ENCODE assay signal across 26 cellular contexts in the genomic region with DNA sequence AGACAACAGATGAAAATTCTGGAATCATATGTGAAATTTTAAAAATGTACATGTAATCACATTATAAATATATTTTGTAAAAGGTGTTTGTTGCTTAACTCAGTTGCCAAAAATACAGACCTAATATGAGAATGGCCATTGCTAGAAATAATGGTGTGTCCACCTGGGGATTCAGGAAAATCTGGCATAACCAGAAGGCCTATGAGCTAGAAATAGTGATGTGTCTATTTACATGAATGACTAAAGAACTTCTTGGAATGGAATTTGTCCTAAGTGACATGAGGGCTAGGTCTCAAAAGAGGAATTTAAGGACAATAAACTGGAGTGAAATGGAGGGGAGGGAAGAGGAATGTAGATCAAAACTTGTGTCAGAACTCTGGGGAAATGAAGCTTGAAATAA.
"Had no signal": no experiment of that assay in that cellular context is flagged by ENCODE, and none has a peak within 500 bp of the region (broad histone marks: within the 10 kb centered on the region; RNA-seq: fewer than 3 reads in every experiment).

No MANE protein-coding gene starts in this region.

- H3K9me3 ChIP-seq: esophagus squamous epithelium had no signal

- ATAC-seq: activated naive CD4-positive, alpha-beta T cell treated with anti-CD3 and anti-CD28 coated beads, Interleukin-2, amount 50 U/mL, for 72 hours; activated T-cell treated with anti-CD3 and anti-CD28 coated beads, Interleukin-2, amount 50 U/mL, for 72 hours; effector memory CD8-positive, alpha-beta T cell; T-helper 17 cell had no signal

- H3K27me3 ChIP-seq: brain microvascular endothelial cell, esophagus squamous epithelium had no signal

- H3K4me1 ChIP-seq: esophagus squamous epithelium had no signal

- H3K4me3 ChIP-seq: coronary artery, esophagus squamous epithelium had no signal

- H3K36me3 ChIP-seq: brain microvascular endothelial cell, esophagus squamous epithelium had no signal

- H3K27ac ChIP-seq: brain microvascular endothelial cell, coronary artery, epithelial cell of prostate, esophagus squamous epithelium had no signal

- DNase-seq: activated CD4-positive, alpha-beta memory T cell treated with anti-CD3 and anti-CD28 coated beads, Interleukin-2, amount 10 ng/mL, durations not matched to agents 7 days and 5 days; activated CD4-positive, alpha-beta T cell treated with anti-CD3 and anti-CD28 coated beads for 1 hour; activated CD4-positive, alpha-beta T cell treated with anti-CD3 and anti-CD28 coated beads for 4 hours; activated CD4-positive, alpha-beta T cell treated with anti-CD3 and anti-CD28 coated beads, Interleukin-2, amount 10 ng/mL, durations not matched to agents 7 days and 5 days; activated CD4-positive, alpha-beta T cell treated with anti-CD3 and anti-CD28 coated beads, Interleukin-2, amount 50 U/mL, for 4 hours; activated CD4-positive, CD25-positive, alpha-beta regulatory T cell; activated CD8-positive, alpha-beta memory T cell treated with anti-CD3 and anti-CD28 coated beads, Interleukin-2, amount 50 U/mL, for 48 hours; activated gamma-delta T cell; activated naive CD4-positive, alpha-beta T cell; activated naive CD4-positive, alpha-beta T cell treated with anti-CD3 and anti-CD28 coated beads, Interleukin-2, amount 10 ng/mL, durations not matched to agents 7 days and 5 days; activated naive CD8-positive, alpha-beta T cell treated with anti-CD3 and anti-CD28 coated beads, Interleukin-2, amount 10 ng/mL, durations not matched to agents 7 days and 5 days; activated T-cell treated with anti-CD3 and anti-CD28 coated beads for 4 hours; activated T-cell treated with anti-CD3 and anti-CD28 coated beads, Interleukin-2, amount 50 U/mL, for 24 hours; activated T-cell treated with anti-CD3 and anti-CD28 coated beads, Interleukin-2, amount 50 U/mL, for 72 hours; anterior cingulate cortex; brain microvascular endothelial cell; effector CD4-positive, alpha-beta T cell; effector memory CD8-positive, alpha-beta T cell; esophagus squamous epithelium; head of caudate nucleus; T-helper 1 cell; T-helper 17 cell; T1000 had no signal
